ENCODE assay signal across 2 cellular contexts in the genomic region with DNA sequence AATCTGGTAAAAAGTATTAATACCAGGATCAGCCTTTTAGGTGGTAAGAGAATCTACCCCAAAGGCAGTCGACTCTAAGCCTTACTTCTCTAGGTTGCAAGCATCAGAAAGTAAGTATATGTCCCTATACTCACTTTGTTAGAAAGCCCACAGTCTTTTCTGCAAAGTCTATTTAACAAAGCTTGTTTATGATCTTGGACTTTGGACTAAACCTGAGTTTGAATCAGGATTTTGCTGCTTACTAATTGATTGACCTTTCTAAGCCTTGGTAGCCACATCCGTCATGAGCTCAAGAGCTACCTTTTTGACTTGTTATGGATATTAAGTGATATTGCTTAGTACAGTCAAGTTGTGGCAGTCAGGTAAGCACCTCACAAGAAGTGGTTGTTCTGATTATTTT.
TF ChIP-seq lines count a peak whose summit lies in the region.

No MANE protein-coding gene starts in this region.

TF ChIP-seq in A549, 52 proteins besides CTCF, POLR2A, EP300 and RAD21 (continued from another document):
- TF ChIP-seq PHF8 (IDR thresholded peaks at IDR 0.05; ENCODE audit: borderline replicate concordance, low read depth) (no peak), ZC3H11A (IDR thresholded peaks at IDR 0.05) (no peak), RCOR1 (IDR thresholded peaks at IDR 0.05; ENCODE audit: low read depth, low read length) (no peak)

TF ChIP-seq in HepG2, 621 proteins besides CTCF, POLR2A, EP300 and RAD21 (continued from another document and continues in another):
- TF ChIP-seq, protein P1, sequence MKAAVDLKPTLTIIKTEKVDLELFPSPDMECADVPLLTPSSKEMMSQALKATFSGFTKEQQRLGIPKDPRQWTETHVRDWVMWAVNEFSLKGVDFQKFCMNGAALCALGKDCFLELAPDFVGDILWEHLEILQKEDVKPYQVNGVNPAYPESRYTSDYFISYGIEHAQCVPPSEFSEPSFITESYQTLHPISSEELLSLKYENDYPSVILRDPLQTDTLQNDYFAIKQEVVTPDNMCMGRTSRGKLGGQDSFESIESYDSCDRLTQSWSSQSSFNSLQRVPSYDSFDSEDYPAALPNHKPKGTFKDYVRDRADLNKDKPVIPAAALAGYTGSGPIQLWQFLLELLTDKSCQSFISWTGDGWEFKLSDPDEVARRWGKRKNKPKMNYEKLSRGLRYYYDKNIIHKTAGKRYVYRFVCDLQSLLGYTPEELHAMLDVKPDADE (CRISPR knock-in tag; IDR thresholded peaks at IDR 0.05), result no peak
- TF ChIP-seq, protein P2, sequence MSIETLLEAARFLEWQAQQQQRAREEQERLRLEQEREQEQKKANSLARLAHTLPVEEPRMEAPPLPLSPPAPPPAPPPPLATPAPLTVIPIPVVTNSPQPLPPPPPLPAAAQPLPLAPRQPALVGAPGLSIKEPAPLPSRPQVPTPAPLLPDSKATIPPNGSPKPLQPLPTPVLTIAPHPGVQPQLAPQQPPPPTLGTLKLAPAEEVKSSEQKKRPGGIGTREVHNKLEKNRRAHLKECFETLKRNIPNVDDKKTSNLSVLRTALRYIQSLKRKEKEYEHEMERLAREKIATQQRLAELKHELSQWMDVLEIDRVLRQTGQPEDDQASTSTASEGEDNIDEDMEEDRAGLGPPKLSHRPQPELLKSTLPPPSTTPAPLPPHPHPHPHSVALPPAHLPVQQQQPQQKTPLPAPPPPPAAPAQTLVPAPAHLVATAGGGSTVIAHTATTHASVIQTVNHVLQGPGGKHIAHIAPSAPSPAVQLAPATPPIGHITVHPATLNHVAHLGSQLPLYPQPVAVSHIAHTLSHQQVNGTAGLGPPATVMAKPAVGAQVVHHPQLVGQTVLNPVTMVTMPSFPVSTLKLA (IDR thresholded peaks at IDR 0.05), result no peak
- no peak for TF ChIP-seq ZNF124 (CRISPR knock-in tag; IDR thresholded peaks at IDR 0.05)
- TF ChIP-seq ZNF644 (CRISPR knock-in tag; IDR thresholded peaks at IDR 0.05; ENCODE audit: low read depth), result no peak
- TF ChIP-seq ZNF850 (CRISPR knock-in tag; conservative IDR thresholded peaks at IDR 0.05), result no peak
- TF ChIP-seq, protein P3, sequence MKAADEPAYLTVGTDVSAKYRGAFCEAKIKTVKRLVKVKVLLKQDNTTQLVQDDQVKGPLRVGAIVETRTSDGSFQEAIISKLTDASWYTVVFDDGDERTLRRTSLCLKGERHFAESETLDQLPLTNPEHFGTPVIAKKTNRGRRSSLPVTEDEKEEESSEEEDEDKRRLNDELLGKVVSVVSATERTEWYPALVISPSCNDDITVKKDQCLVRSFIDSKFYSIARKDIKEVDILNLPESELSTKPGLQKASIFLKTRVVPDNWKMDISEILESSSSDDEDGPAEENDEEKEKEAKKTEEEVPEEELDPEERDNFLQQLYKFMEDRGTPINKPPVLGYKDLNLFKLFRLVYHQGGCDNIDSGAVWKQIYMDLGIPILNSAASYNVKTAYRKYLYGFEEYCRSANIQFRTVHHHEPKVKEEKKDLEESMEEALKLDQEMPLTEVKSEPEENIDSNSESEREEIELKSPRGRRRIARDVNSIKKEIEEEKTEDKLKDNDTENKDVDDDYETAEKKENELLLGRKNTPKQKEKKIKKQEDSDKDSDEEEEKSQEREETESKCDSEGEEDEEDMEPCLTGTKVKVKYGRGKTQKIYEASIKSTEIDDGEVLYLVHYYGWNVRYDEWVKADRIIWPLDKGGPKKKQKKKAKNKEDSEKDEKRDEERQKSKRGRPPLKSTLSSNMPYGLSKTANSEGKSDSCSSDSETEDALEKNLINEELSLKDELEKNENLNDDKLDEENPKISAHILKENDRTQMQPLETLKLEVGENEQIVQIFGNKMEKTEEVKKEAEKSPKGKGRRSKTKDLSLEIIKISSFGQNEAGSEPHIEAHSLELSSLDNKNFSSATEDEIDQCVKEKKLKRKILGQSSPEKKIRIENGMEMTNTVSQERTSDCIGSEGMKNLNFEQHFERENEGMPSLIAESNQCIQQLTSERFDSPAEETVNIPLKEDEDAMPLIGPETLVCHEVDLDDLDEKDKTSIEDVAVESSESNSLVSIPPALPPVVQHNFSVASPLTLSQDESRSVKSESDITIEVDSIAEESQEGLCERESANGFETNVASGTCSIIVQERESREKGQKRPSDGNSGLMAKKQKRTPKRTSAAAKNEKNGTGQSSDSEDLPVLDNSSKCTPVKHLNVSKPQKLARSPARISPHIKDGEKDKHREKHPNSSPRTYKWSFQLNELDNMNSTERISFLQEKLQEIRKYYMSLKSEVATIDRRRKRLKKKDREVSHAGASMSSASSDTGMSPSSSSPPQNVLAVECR (CRISPR knock-in tag; IDR thresholded peaks at IDR 0.05; ENCODE audit: borderline replicate concordance), result no peak
- peak; percentile 93 for TF ChIP-seq ZNF3 (CRISPR knock-in tag; IDR thresholded peaks at IDR 0.05)
- no peak for TF ChIP-seq SRF (IDR thresholded peaks at IDR 0.05; ENCODE audit: low read depth, low read length)
- TF ChIP-seq NR3C1 (CRISPR knock-in tag; IDR thresholded peaks at IDR 0.05), result no peak
- TF ChIP-seq ZNF709 (CRISPR knock-in tag; IDR thresholded peaks at IDR 0.05), result no peak
- TF ChIP-seq KAT8 (CRISPR knock-in tag; IDR thresholded peaks at IDR 0.05), result 0 out of 2 replicates have a peak, but pooled peaks have one; percentile 13
- TF ChIP-seq HMG20B (CRISPR knock-in tag; conservative IDR thresholded peaks at IDR 0.05), result no peak
- TF ChIP-seq SSRP1 (CRISPR knock-in tag; IDR thresholded peaks at IDR 0.05), result no peak
- TF ChIP-seq ZNF720 (CRISPR knock-in tag; IDR thresholded peaks at IDR 0.05), result no peak
- TF ChIP-seq, protein P4, sequence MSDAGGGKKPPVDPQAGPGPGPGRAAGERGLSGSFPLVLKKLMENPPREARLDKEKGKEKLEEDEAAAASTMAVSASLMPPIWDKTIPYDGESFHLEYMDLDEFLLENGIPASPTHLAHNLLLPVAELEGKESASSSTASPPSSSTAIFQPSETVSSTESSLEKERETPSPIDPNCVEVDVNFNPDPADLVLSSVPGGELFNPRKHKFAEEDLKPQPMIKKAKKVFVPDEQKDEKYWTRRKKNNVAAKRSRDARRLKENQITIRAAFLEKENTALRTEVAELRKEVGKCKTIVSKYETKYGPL (CRISPR knock-in tag; IDR thresholded peaks at IDR 0.05), result no peak
- TF ChIP-seq ZBTB7B (CRISPR knock-in tag; IDR thresholded peaks at IDR 0.05), result no peak
- TF ChIP-seq TIGD3 (CRISPR knock-in tag; IDR thresholded peaks at IDR 0.05; ENCODE audit: borderline replicate concordance), result no peak
- no peak for TF ChIP-seq SALL2 (CRISPR knock-in tag; IDR thresholded peaks at IDR 0.05)
- TF ChIP-seq ZNF747 (CRISPR knock-in tag; IDR thresholded peaks at IDR 0.05; ENCODE audit: borderline replicate concordance), result no peak
- peak in 1 of 2 experiments; percentile 26; a peak in 1 of 4 replicates for TF ChIP-seq NR2F1 (CRISPR knock-in tag; IDR thresholded peaks at IDR 0.05)
- no peak for TF ChIP-seq SOX6 (IDR thresholded peaks at IDR 0.05)
- TF ChIP-seq SOX6 (CRISPR knock-in tag; IDR thresholded peaks at IDR 0.05), result peak; percentile 51
- 0 out of 4 replicates have a peak, but pooled peaks of 1 of the 2 experiments have one; percentile 45 for TF ChIP-seq KLF16 (CRISPR knock-in tag; IDR thresholded peaks at IDR 0.05)
- TF ChIP-seq NBN (conservative IDR thresholded peaks at IDR 0.05), result no peak
- no peak for TF ChIP-seq MTF2 (CRISPR knock-in tag; IDR thresholded peaks at IDR 0.05; ENCODE audit: borderline replicate concordance)
- no peak for TF ChIP-seq ZNF598 (CRISPR knock-in tag; IDR thresholded peaks at IDR 0.05; ENCODE audit: borderline replicate concordance)
- TF ChIP-seq FOXJ3 (CRISPR knock-in tag; IDR thresholded peaks at IDR 0.05; ENCODE audit: borderline replicate concordance), result peak; percentile 41; the same call in 1 of the 2 replicates
- no peak for TF ChIP-seq GMEB1 (CRISPR knock-in tag; IDR thresholded peaks at IDR 0.05; ENCODE audit: borderline replicate concordance)
- TF ChIP-seq ZBTB2 (CRISPR knock-in tag; IDR thresholded peaks at IDR 0.05; ENCODE audit: low read depth), result no peak
- TF ChIP-seq YEATS4 (CRISPR knock-in tag; IDR thresholded peaks at IDR 0.05; ENCODE audit: borderline replicate concordance), result no peak
- 0 out of 2 replicates have a peak, but pooled peaks have one; percentile 17 for TF ChIP-seq TARDBP (CRISPR knock-in tag; IDR thresholded peaks at IDR 0.05)
- TF ChIP-seq MEIS1 (CRISPR knock-in tag; IDR thresholded peaks at IDR 0.05; ENCODE audit: borderline replicate concordance), result no peak
- no peak for TF ChIP-seq HDAC2 (CRISPR knock-in tag; IDR thresholded peaks at IDR 0.05)
- TF ChIP-seq, protein P5, sequence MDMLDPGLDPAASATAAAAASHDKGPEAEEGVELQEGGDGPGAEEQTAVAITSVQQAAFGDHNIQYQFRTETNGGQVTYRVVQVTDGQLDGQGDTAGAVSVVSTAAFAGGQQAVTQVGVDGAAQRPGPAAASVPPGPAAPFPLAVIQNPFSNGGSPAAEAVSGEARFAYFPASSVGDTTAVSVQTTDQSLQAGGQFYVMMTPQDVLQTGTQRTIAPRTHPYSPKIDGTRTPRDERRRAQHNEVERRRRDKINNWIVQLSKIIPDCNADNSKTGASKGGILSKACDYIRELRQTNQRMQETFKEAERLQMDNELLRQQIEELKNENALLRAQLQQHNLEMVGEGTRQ (IDR thresholded peaks at IDR 0.05; ENCODE audit: low read depth, low read length), result no peak
- TF ChIP-seq, protein P5 (CRISPR knock-in tag; IDR thresholded peaks at IDR 0.05; ENCODE audit: borderline replicate concordance), result no peak
- TF ChIP-seq ZNF12 (CRISPR knock-in tag; IDR thresholded peaks at IDR 0.05), result peak; percentile 84; the same call in 1 of the 2 replicates
- TF ChIP-seq ZNF552 (CRISPR knock-in tag; IDR thresholded peaks at IDR 0.05; ENCODE audit: borderline replicate concordance), result no peak
- no peak for TF ChIP-seq SP4 (CRISPR knock-in tag; IDR thresholded peaks at IDR 0.05)
- TF ChIP-seq EHMT2 (IDR thresholded peaks at IDR 0.05; ENCODE audit: borderline replicate concordance, low read depth, low read length), result no peak
- no peak for TF ChIP-seq ARID2 (CRISPR knock-in tag; IDR thresholded peaks at IDR 0.05; ENCODE audit: borderline replicate concordance)
- no peak for TF ChIP-seq SMAD3 (CRISPR knock-in tag; IDR thresholded peaks at IDR 0.05)
- TF ChIP-seq FOXA3 (CRISPR knock-in tag; IDR thresholded peaks at IDR 0.05), result peak; percentile 73
- no peak for TF ChIP-seq MATR3 (CRISPR knock-in tag; IDR thresholded peaks at IDR 0.05)
- TF ChIP-seq THYN1 (CRISPR knock-in tag; IDR thresholded peaks at IDR 0.05; ENCODE audit: borderline replicate concordance, low read depth), result no peak
